22 cellular contexts compared by ENCODE assay signal in the genomic region with DNA sequence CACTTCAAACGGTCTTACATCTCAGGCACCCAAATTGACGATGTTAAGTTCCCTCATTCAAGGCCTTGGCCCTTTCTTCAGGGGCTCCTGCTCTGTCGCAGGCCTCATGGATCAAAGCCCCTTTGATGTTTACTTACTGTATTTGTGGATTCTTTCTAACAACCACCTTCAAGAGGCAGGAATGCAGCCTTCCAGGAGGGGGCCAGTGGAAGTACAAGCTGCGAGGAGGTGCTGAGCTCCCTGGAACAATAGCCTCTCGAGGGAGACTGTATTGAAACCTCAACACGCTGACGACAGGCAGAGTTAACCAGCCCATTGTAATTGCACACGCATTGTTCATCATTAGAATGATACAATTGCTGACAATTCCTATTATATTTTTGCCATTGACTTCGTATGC.
DNase-seq lines count a peak whose midpoint lies in the region; ATAC-seq and TF ChIP-seq lines count a peak whose summit lies in the region.
"Had no signal": no experiment of that assay in that cellular context is flagged by ENCODE, and none has a peak within 500 bp of the region (broad histone marks: within the 10 kb centered on the region; RNA-seq: fewer than 3 reads in every experiment).

No MANE protein-coding gene starts in this region.

- peak overlapping the region; percentile 46 for H3K4me3 Mint-ChIP-seq in WTC11
- H3K4me3 Mint-ChIP-seq: CD4-positive, alpha-beta memory T cell had no signal

- H3K4me1 Mint-ChIP-seq in WTC11, result peaks cover 30% of the 10 kb centered on the region
- H3K4me1 Mint-ChIP-seq: CD4-positive, alpha-beta memory T cell had no signal

- DNase-seq in NCI-H2107 treated with DMSO at 0.1 percent for 48 hours (lab: John Stamatoyannopoulos, UW; ENCODE audit: unreplicated experiment) (peak; percentile 58), NCI-H2107 (lab: John Stamatoyannopoulos, UW) (no peak), WTC11 (ENCODE audit: low spot score) (peak; percentile 65), iPS-NIHi7 (ENCODE audit: extremely low spot score) (peak; percentile 66), retina (peak; percentile 56), HT-29 (ENCODE audit: low spot score) (no peak), left colon (no peak), NCI-H2171 (lab: John Stamatoyannopoulos, UW) (no peak)
- DNase-seq: ACHN; CD4-positive, alpha-beta memory T cell; DMS 273 treated with DMSO at 0.1 percent for 48 hours; DND-41; MG63; NCI-H1092; NCI-H1436; NCI-H1930; NCI-H748 treated with DMSO at 0.1 percent for 48 hours had no signal

- POLR2A ChIA-PET in WTC11 (lab: Charles Lee), result no interaction called here

- H3K27me3 Mint-ChIP-seq in WTC11 (ENCODE audit: low read depth), result peaks cover 35% of the 10 kb centered on the region

- intact Hi-C loops in left colon (cut with DNase I, micrococcal nuclease), result no loop called here

- H3K9me3 Mint-ChIP-seq in WTC11, result no peaks in the 10 kb centered on the region

- no peak overlapping the region for H3K27ac Mint-ChIP-seq in WTC11
- H3K27ac Mint-ChIP-seq: CD4-positive, alpha-beta memory T cell had no signal

- no peaks in the 10 kb centered on the region for H3K36me3 Mint-ChIP-seq in WTC11
- H3K36me3 Mint-ChIP-seq: CD4-positive, alpha-beta memory T cell had no signal

- ATAC-seq in WTC11 (peak; percentile 90), left colon (no peak)
- ATAC-seq: HCT116, HepG2, K562, Panc1, SK-N-SH treated with all-trans-retinoic acid at 6 μM for 48 hours had no signal

- CTCF ChIA-PET in WTC11 (lab: Charles Lee), result interaction anchor here (0.6 to 2.1 kb wide), 13 partner anchors 9 to 254 kb away, joined by 3 to 18 read pairs (median 5); no protein-coding TSS in a partner anchor

- no peak for TF ChIP-seq CTCF in WTC11 (IDR thresholded peaks at IDR 0.05)

TF ChIP-seq in WTC11, 78 proteins besides CTCF, POLR2A, EP300 and RAD21:
- TF ChIP-seq ZBTB21 (CRISPR knock-in tag; IDR thresholded peaks at IDR 0.05; ENCODE audit: borderline replicate concordance) (no peak), TEAD1 (CRISPR knock-in tag; IDR thresholded peaks at IDR 0.05) (peak; percentile 74; the same call in 1 of the 2 replicates), ZNF423 (CRISPR knock-in tag; IDR thresholded peaks at IDR 0.05) (peak; percentile 9; the same call in 1 of the 2 replicates), ZNF263 (CRISPR knock-in tag; IDR thresholded peaks at IDR 0.05; ENCODE audit: low read depth) (no peak)

Comparison
In these comparisons a context has a peak if more than half of its experiments do, and no peak if none do; other contexts are left out.
1. DNase-seq: peak in NCI-H2107 treated with DMSO at 0.1 percent for 48 hours (single experiment), WTC11 (single experiment), iPS-NIHi7 (single experiment) and retina (single experiment); none in NCI-H2107 (single experiment), HT-29 (single experiment), left colon (0 of 2) and NCI-H2171 (single experiment).